26 cellular contexts compared by ENCODE assay signal in genomic region chr13:30587231-30587630, GRCh38.
"Had no signal": no experiment of that assay in that cellular context is flagged by ENCODE, and none has a peak within 500 bp of the region (broad histone marks: within the 10 kb centered on the region; RNA-seq: fewer than 3 reads in every experiment).

No MANE protein-coding gene starts in this region.

- H3K9me3 ChIP-seq: stomach, suprapubic skin, testis, thoracic aorta, thyroid gland, tibial artery, tibial nerve, transverse colon, upper lobe of left lung, upper lobe of right lung, uterus, vagina had no signal

- H3K27me3 ChIP-seq: stomach, suprapubic skin, testis, thyroid gland, tibial artery, tibial nerve, transverse colon, upper lobe of left lung, upper lobe of right lung, uterus, vagina had no signal

- FAIRE-seq: urothelium cell line had no signal

- H3K36me3 ChIP-seq: stomach, suprapubic skin, thoracic aorta, thyroid gland, tibial artery, tibial nerve, transverse colon, upper lobe of left lung, upper lobe of right lung, uterus, vagina had no signal

- ATAC-seq: stimulated activated effector memory CD8-positive, alpha-beta T cell treated with anti-CD3 and anti-CD28 coated beads, Interleukin-12 subunit alpha, Interleukin-12 subunit beta, amount 100 ng/mL, for 72 hours; stimulated activated memory B cell treated with anti-CD40 and anti-IgM and Interleukin-4, amounts not matched to agents 10 μg/mL and 1 μg/mL and 100 μg/mL, for 72 hours; stimulated activated naive B cell treated with anti-CD40 and anti-IgM and Interleukin-4, amounts not matched to agents 10 μg/mL and 1 μg/mL and 100 μg/mL, for 72 hours; stimulated activated naive CD8-positive, alpha-beta T cell treated with anti-CD3 and anti-CD28 coated beads, Interleukin-15, amount 100 ng/mL, for 72 hours; stimulated activated naive CD8-positive, alpha-beta T cell treated with anti-CD3 and anti-CD28 coated beads, Interleukin-15, Interleukin-2, amounts not matched to agents 100 U/mL and 50 U/mL, for 24 hours; upper lobe of right lung had no signal

- H3K4me3 ChIP-seq: stomach, suprapubic skin, testis, thoracic aorta, thyroid gland, tibial artery, tibial nerve, transverse colon, upper lobe of left lung, upper lobe of right lung, uterus, vagina had no signal

- H3K4me1 ChIP-seq: stomach, testis, tibial artery, tibial nerve, transverse colon, upper lobe of left lung, uterus, vagina had no signal

- H3K27ac ChIP-seq: stomach, suprapubic skin, testis, thoracic aorta, thyroid gland, tibial artery, tibial nerve, transverse colon, upper lobe of left lung, upper lobe of right lung, uterus, vagina had no signal

- DNase-seq: stimulated activated CD4-positive, alpha-beta T cell treated with anti-CD3 and anti-CD28 coated beads, Interleukin-2, amount 100 ng/mL, for 48 hours; stimulated activated CD4-positive, alpha-beta T cell treated with anti-CD3 and anti-CD28 coated beads, Interleukin-4, amount 100 ng/mL, for 1 hour; stimulated activated CD4-positive, alpha-beta T cell treated with anti-CD3 and anti-CD28 coated beads, Interleukin-4, amount 100 ng/mL, for 24 hours; stimulated activated CD4-positive, alpha-beta T cell treated with anti-CD3 and anti-CD28 coated beads, Interleukin-4, amount 100 ng/mL, for 4 hours; stimulated activated CD8-positive, alpha-beta memory T cell treated with anti-CD3 and anti-CD28 coated beads, Interleukin-4, amount 100 ng/mL, for 48 hours; stimulated activated naive B cell treated with anti-CD40 and anti-IgM and Interleukin-4, amounts not matched to agents 10 μg/mL and 1 μg/mL and 100 μg/mL, for 72 hours; stimulated activated naive CD4-positive, alpha-beta T cell; stimulated activated naive CD4-positive, alpha-beta T cell treated with Interleukin-2 at 50 U/mL for 16 hours; stimulated activated naive CD8-positive, alpha-beta T cell treated with anti-CD3 and anti-CD28 coated beads, Interleukin-15, amount 100 ng/mL, for 72 hours; stimulated activated naive CD8-positive, alpha-beta T cell treated with anti-CD3 and anti-CD28 coated beads, Interleukin-15, Interleukin-2, amounts not matched to agents 100 U/mL and 50 U/mL, for 24 hours; stomach; substantia nigra; testis; thyroid gland; tibial artery; transverse colon; upper lobe of left lung; upper lobe of right lung; uterus had no signal
